ENCODE assay signal across 13 cellular contexts in the genomic region with DNA sequence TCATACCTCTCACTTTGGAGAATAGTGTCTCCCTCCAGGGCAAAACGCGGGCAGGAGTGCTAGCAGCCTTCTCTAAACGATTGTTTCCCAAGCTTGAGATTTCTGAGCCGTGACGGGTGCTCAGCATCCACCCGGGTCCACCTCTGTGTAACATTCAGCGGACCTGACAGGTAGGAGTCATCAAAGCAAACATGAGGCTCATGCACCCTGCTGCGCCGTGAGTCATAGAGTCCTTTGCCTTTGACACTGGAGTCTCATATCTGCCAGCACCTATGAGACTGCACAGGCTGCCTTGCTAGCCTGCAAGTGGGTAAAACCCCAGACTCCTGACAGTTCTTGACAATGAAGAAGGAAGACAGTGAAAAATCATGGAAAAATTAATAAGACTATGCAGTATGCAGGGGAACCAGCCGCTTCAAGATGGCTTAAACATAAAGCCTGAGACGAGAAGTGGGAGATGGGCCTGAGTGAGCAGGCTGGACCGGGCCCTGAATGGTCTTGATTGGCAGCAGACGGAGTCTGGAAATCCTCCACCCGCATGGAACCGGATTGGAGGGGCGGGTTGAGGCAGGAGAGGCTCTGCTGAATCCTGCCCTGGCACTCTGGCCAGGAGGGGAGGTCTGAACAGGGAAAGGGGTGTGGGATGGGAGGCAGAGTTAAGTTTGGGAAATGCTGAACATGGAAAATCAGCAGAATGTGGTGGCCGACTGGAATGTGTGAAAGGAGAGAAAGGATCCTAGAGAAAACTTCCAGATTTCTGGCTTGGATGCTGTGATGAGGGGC. TPM values are rescaled to one million over a fixed set of nuclear protein-coding genes. Genes with fewer than 3 reads are reported as not detected.
DNase-seq lines count a peak whose midpoint lies in the region; ATAC-seq and TF ChIP-seq lines count a peak whose summit lies in the region.
"Had no signal": no experiment of that assay in that cellular context is flagged by ENCODE, and none has a peak within 500 bp of the region (broad histone marks: within the 10 kb centered on the region; RNA-seq: fewer than 3 reads in every experiment).

No MANE protein-coding gene starts in this region.

- H3K36me3 Mint-ChIP-seq in natural killer cell treated with Interleukin-12 subunit alpha and Interleukin-12 subunit beta and Interleukin-15 and Interleukin-18, amount 100 ng/mL, for 72 hours: no peaks in the 10 kb centered on the region
- no peaks in the 10 kb centered on the region for H3K36me3 Mint-ChIP-seq in natural killer cell

- H3K4me1 Mint-ChIP-seq in natural killer cell treated with Interleukin-12 subunit alpha and Interleukin-12 subunit beta and Interleukin-15 and Interleukin-18, amount 100 ng/mL, for 72 hours (ENCODE audit: low read depth in 2 of 2): peaks cover 10 to 22% of the 10 kb centered on the region in 2 donors
- peaks cover 21 to 28% of the 10 kb centered on the region in 2 donors for H3K4me1 Mint-ChIP-seq in natural killer cell

- DNase-seq in natural killer cell treated with Interleukin-12 subunit alpha and Interleukin-12 subunit beta and Interleukin-15 and Interleukin-18, amount 100 ng/mL, for 72 hours (ENCODE audit: low spot score): no peak
- DNase-seq in natural killer cell: no peak
- peak; percentile 85 for DNase-seq in NCI-H510A treated with DMSO at 0.1 percent for 48 hours (lab: John Stamatoyannopoulos, UW)
- peak; percentile 37 for DNase-seq in glomerular visceral epithelial cell (ENCODE audit: extremely low spot score)
- DNase-seq in thyroid gland: peak; percentile 69 to 81
- no peak for DNase-seq in body of pancreas
- no peak for DNase-seq in NCI-H1048 (lab: John Stamatoyannopoulos, UW)
- DNase-seq: islet precursor cell, NCI-H1436, substantia nigra had no signal

- H3K27ac ChIP-seq in thyroid gland: peak overlapping the region; percentile 30 to 49 (median 34)
- no peak overlapping the region for H3K27ac ChIP-seq in body of pancreas
- H3K27ac ChIP-seq: ovary had no signal

- 47 to 50% methylated on average over 17 of the region's 17 CpGs for WGBS in thyroid gland, 2 donors
- WGBS in body of pancreas, 2 donors: 85 to 90% methylated on average over 13 to 17 of the region's 17 CpGs

- TF ChIP-seq CTCF in natural killer cell (IDR thresholded peaks at IDR 0.05): no peak
- no peak for TF ChIP-seq CTCF in thyroid gland (IDR thresholded peaks at IDR 0.05)
- TF ChIP-seq CTCF in body of pancreas (IDR thresholded peaks at IDR 0.05): no peak

- H3K4me3 ChIP-seq in thyroid gland (replicated peaks in 1 of 3) (no peak overlapping the region), body of pancreas (no peak overlapping the region)
- H3K4me3 ChIP-seq: esophagus muscularis mucosa, ovary had no signal

- H3K9me3 ChIP-seq in thyroid gland (no peaks in the 10 kb centered on the region), body of pancreas (no peaks in the 10 kb centered on the region)
- H3K9me3 ChIP-seq: esophagus muscularis mucosa, ovary had no signal

- no peaks in the 10 kb centered on the region for H3K9me3 Mint-ChIP-seq in natural killer cell treated with Interleukin-12 subunit alpha and Interleukin-12 subunit beta and Interleukin-15 and Interleukin-18, amount 100 ng/mL, for 72 hours
- no peaks in the 10 kb centered on the region for H3K9me3 Mint-ChIP-seq in natural killer cell

- peak overlapping the region in 1 of 2 donors; percentile 27 for H3K27ac Mint-ChIP-seq in natural killer cell treated with Interleukin-12 subunit alpha and Interleukin-12 subunit beta and Interleukin-15 and Interleukin-18, amount 100 ng/mL, for 72 hours
- H3K27ac Mint-ChIP-seq in natural killer cell: peak overlapping the region in 1 of 2 donors; percentile 41

- H3K27me3 ChIP-seq in thyroid gland (no peaks in the 10 kb centered on the region), body of pancreas (no peaks in the 10 kb centered on the region)
- H3K27me3 ChIP-seq: esophagus muscularis mucosa, ovary had no signal

- H3K4me1 ChIP-seq in thyroid gland (peaks cover 25 to 48% of the 10 kb centered on the region in 2 donors), body of pancreas (peaks cover 24% of the 10 kb centered on the region)

- intact Hi-C loops in natural killer cell (cut with micrococcal nuclease): no loop called here
- intact Hi-C loops in thyroid gland (cut with DNase I): no loop called here
- intact Hi-C loops in body of pancreas (cut with DNase I): no loop called here

- no peak overlapping the region for H3K4me3 Mint-ChIP-seq in natural killer cell treated with Interleukin-12 subunit alpha and Interleukin-12 subunit beta and Interleukin-15 and Interleukin-18, amount 100 ng/mL, for 72 hours
- H3K4me3 Mint-ChIP-seq in natural killer cell: no peak overlapping the region

- no peaks in the 10 kb centered on the region for H3K36me3 ChIP-seq in thyroid gland
- H3K36me3 ChIP-seq in body of pancreas (replicated peaks in 1 of 2; ENCODE audit: insufficient read depth in 1 of 2, low read depth in 2 of 2): no peaks in the 10 kb centered on the region
- H3K36me3 ChIP-seq: esophagus muscularis mucosa, ovary had no signal

- no peaks in the 10 kb centered on the region for H3K27me3 Mint-ChIP-seq in natural killer cell treated with Interleukin-12 subunit alpha and Interleukin-12 subunit beta and Interleukin-15 and Interleukin-18, amount 100 ng/mL, for 72 hours
- no peaks in the 10 kb centered on the region for H3K27me3 Mint-ChIP-seq in natural killer cell (ENCODE audit: low read depth in 2 of 2)

- ATAC-seq in natural killer cell treated with Interleukin-12 subunit alpha and Interleukin-12 subunit beta and Interleukin-15 and Interleukin-18, amount 100 ng/mL, for 72 hours: peak; percentile 24 to 45
- ATAC-seq in natural killer cell (no peak), GM19351 (IDR thresholded peaks at IDR 0.05; ENCODE audit: unreplicated experiment) (no peak), body of pancreas (no peak)

- TF ChIP-seq POLR2A in thyroid gland (IDR thresholded peaks at IDR 0.05): no peak
- TF ChIP-seq POLR2A in body of pancreas (IDR thresholded peaks at IDR 0.05): no peak

RNA-seq across cellular contexts. Expression of a gene that starts 54.2 kb away (rescaled TPM):
- not detected for total RNA-seq in natural killer cell treated with Interleukin-12 subunit alpha and Interleukin-12 subunit beta and Interleukin-15 and Interleukin-18, amount 100 ng/mL, for 72 hours
- total RNA-seq in natural killer cell (1 to 10 TPM in 2 of 3 donors, under 1 TPM in 1; 0.39 to 6.1 (median 2.5) TPM), thyroid gland (100 to 1,000 TPM; 226 to 405 (median 297) TPM), body of pancreas (10 to 100 TPM; 20.8 to 41.8 TPM)

Comparison
In these comparisons a context has a peak if more than half of its experiments do, and no peak if none do; other contexts are left out.
1. ATAC-seq: peak in natural killer cell treated with Interleukin-12 subunit alpha and Interleukin-12 subunit beta and Interleukin-15 and Interleukin-18, amount 100 ng/mL, for 72 hours (2 of 2); none in natural killer cell (0 of 3), GM19351 (single experiment) and body of pancreas (single experiment).
2. DNase-seq: peak in NCI-H510A treated with DMSO at 0.1 percent for 48 hours (single experiment), glomerular visceral epithelial cell (single experiment) and thyroid gland (2 of 2); none in natural killer cell treated with Interleukin-12 subunit alpha and Interleukin-12 subunit beta and Interleukin-15 and Interleukin-18, amount 100 ng/mL, for 72 hours (single experiment), natural killer cell (single experiment), body of pancreas (0 of 4) and NCI-H1048 (single experiment).
3. H3K27ac ChIP-seq: peak in thyroid gland (3 of 3); none in body of pancreas (0 of 4).
4. RNA of a gene that starts 54.2 kb away (total RNA-seq): 226 to 405 TPM in thyroid gland; 20.8 to 41.8 TPM in body of pancreas, 0.39 to 6.1 TPM in natural killer cell and not detected in natural killer cell treated with Interleukin-12 subunit alpha and Interleukin-12 subunit beta and Interleukin-15 and Interleukin-18, amount 100 ng/mL, for 72 hours; every median in the first group is over 4 times any median in the second.